In genomic region chr2:202104286-202104870, GRCh38 we compare ENCODE assay signal across 8 cellular contexts. TPM values are rescaled to one million over a fixed set of nuclear protein-coding genes. Genes with fewer than 3 reads are reported as not detected.
DNase-seq lines count a peak whose midpoint lies in the region; ATAC-seq, FAIRE-seq and TF ChIP-seq lines count a peak whose summit lies in the region.

No MANE protein-coding gene starts in this region.

- H3K9me3 ChIP-seq in thyroid gland (no peaks in the 10 kb centered on the region), tibial artery (no peaks in the 10 kb centered on the region)

- no peak for TF ChIP-seq POLR2A in thyroid gland (IDR thresholded peaks at IDR 0.05)

- H3K4me1 ChIP-seq in thyroid gland (no peaks in the 10 kb centered on the region), tibial artery (peaks cover 0 to 3% (median 0%) of the 10 kb centered on the region in 4 donors)

- H3K27me3 ChIP-seq in thyroid gland (no peaks in the 10 kb centered on the region), tibial artery (no peaks in the 10 kb centered on the region)

- peak; percentile 83 for DNase-seq in ELF-1 (ENCODE audit: low read depth, low spot score)
- peak; percentile 45 for DNase-seq in HTR-8/SVneo (ENCODE audit: insufficient read length, low spot score)
- DNase-seq in SKM-1 (lab: John Stamatoyannopoulos, UW; ENCODE audit: unreplicated experiment), result peak; percentile 40
- peak; percentile 70 for DNase-seq in stimulated activated CD4-positive, alpha-beta T cell treated with anti-CD3 and anti-CD28 coated beads, Interleukin-15, amount 100 ng/mL, for 24 hours
- DNase-seq in thyroid gland, result no peak
- DNase-seq in NCI-H187 (lab: John Stamatoyannopoulos, UW), result no peak
- no peak for DNase-seq in tibial artery

- H3K27ac ChIP-seq in thyroid gland, result no peak overlapping the region
- H3K27ac ChIP-seq in tibial artery, result no peak overlapping the region

- H3K36me3 ChIP-seq in thyroid gland (no peaks in the 10 kb centered on the region), tibial artery (no peaks in the 10 kb centered on the region)

- TF ChIP-seq CTCF in thyroid gland (IDR thresholded peaks at IDR 0.05), result peak in 1 of 6 experiments; percentile 12
- no peak for TF ChIP-seq CTCF in tibial artery (IDR thresholded peaks at IDR 0.05)

- peak; percentile 55 for FAIRE-seq in HTR-8/SVneo (lab: Jason Lieb, UNC)

- H3K4me3 ChIP-seq in thyroid gland (replicated peaks in 1 of 3) (no peak overlapping the region), tibial artery (no peak overlapping the region)

- 37 to 67% methylated on average over 2 of the region's 2 CpGs for WGBS in thyroid gland, 2 donors

- intact Hi-C loops in thyroid gland (cut with DNase I) (no loop called here), tibial artery (cut with DNase I; ENCODE audit: low total_unique reads) (no loop called here)

- peak; percentile 67 for ATAC-seq in esophagus mucosa

RNA-seq across cellular contexts. Expression of gene KIAA2012, which starts 31.3 kb away (rescaled TPM):
- total RNA-seq in esophagus mucosa (not detected), thyroid gland (not detected)

Comparison
In these comparisons a context has a peak if more than half of its experiments do, and no peak if none do; other contexts are left out.
1. DNase-seq: peak in ELF-1 (single experiment), HTR-8/SVneo (single experiment), SKM-1 (single experiment) and stimulated activated CD4-positive, alpha-beta T cell treated with anti-CD3 and anti-CD28 coated beads, Interleukin-15, amount 100 ng/mL, for 24 hours (single experiment); none in thyroid gland (0 of 2), NCI-H187 (0 of 2) and tibial artery (0 of 2).